9 cellular contexts compared by ENCODE assay signal in the genomic region with DNA sequence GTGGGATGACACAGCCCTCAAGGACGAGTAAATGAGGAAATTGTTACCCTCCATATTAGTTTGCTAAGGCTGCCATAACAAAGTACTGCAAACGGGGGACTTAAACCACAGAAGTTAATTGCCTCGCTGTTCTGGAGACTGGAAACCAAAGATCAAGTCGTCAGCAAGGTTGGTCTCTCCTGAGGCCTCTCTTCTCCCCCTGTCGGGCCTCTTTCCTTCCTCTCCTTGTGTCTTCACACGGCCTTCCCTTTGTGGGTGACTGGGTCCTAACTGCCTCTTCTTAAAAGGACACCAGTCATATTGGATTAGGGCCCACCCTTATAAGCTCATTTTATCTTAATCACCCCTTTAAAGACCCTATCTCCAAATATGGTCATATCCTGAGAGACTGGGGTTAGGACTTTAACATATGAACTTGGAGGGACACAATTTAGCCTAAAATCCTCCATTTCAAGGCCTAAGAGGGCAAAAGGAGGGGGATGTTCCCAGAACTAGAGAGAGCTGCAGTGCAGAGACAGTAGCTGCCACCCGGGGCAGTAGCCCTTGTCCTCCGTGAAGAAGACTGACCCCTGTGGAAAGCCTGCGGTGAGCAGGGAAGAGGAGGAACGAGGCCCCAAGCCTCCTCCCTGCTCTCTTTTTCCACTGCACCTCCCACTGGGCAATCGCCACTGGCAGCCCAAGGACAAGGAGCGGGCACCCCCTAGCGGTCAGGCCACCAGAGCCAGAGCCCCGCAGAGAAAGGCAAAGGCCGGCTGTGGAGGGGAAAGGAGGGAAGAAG. TPM values are rescaled to one million over a fixed set of nuclear protein-coding genes. Genes with fewer than 3 reads are reported as not detected.
DNase-seq lines count a peak whose midpoint lies in the region; ATAC-seq and TF ChIP-seq lines count a peak whose summit lies in the region.
"Had no signal": no experiment of that assay in that cellular context is flagged by ENCODE, and none has a peak within 500 bp of the region (broad histone marks: within the 10 kb centered on the region; RNA-seq: fewer than 3 reads in every experiment).

No MANE protein-coding gene starts in this region.

- H3K4me1 Mint-ChIP-seq in natural killer cell: peaks cover 4 to 7% of the 10 kb centered on the region in 2 donors
- peaks cover 0 to 5% of the 10 kb centered on the region in 2 donors for H3K4me1 Mint-ChIP-seq in stimulated activated naive B cell treated with anti-CD40 and anti-IgM and Interleukin-4, amounts not matched to agents 10 μg/mL and 1 μg/mL and 100 μg/mL, for 72 hours

- DNase-seq in C1 segment of cervical spinal cord (lab: John Stamatoyannopoulos, UW) (peak in 12 of 14 donors; percentile 10 to 81 (median 63)), NOMO-1 treated with DMSO at 0.1 percent for 48 hours (lab: John Stamatoyannopoulos, UW; ENCODE audit: unreplicated experiment) (peak; percentile 97), esophagus squamous epithelium (lab: John Stamatoyannopoulos, UW) (no peak), natural killer cell (peak; percentile 43)
- DNase-seq in activated CD8-positive, alpha-beta memory T cell treated with anti-CD3 and anti-CD28 coated beads, Interleukin-2, amount 50 U/mL, for 48 hours: peak; percentile 87
- DNase-seq in stimulated activated naive B cell treated with anti-CD40 and anti-IgM and Interleukin-4, amounts not matched to agents 10 μg/mL and 1 μg/mL and 100 μg/mL, for 72 hours: peak; percentile 37

- peaks cover 0 to 7% (median 0%) of the 10 kb centered on the region in 3 donors for H3K4me1 ChIP-seq in esophagus squamous epithelium

- H3K36me3 ChIP-seq in esophagus squamous epithelium: no peaks in the 10 kb centered on the region

- TF ChIP-seq POLR2A in esophagus squamous epithelium (IDR thresholded peaks at IDR 0.05): no peak

- H3K9me3 ChIP-seq in esophagus squamous epithelium: no peaks in the 10 kb centered on the region

- WGBS in esophagus squamous epithelium, 2 donors: 21 to 26% methylated on average over 12 to 15 of the region's 15 CpGs

- ATAC-seq in GM19324 (IDR thresholded peaks at IDR 0.05; ENCODE audit: low FRiP score, unreplicated experiment) (peak; percentile 92), HG03378 (IDR thresholded peaks at IDR 0.05; ENCODE audit: unreplicated experiment) (peak; percentile 88), natural killer cell (peak; percentile 67 to 80 (median 77))
- ATAC-seq in stimulated activated naive B cell treated with anti-CD40 and anti-IgM and Interleukin-4, amounts not matched to agents 10 μg/mL and 1 μg/mL and 100 μg/mL, for 72 hours (replicated peaks): peak; percentile 84 to 92

- peak; percentile 52 to 72 (median 60) for TF ChIP-seq CTCF in esophagus squamous epithelium (IDR thresholded peaks at IDR 0.05)
- peak; percentile 61 for TF ChIP-seq CTCF in natural killer cell (IDR thresholded peaks at IDR 0.05)

- no peaks in the 10 kb centered on the region for H3K36me3 Mint-ChIP-seq in natural killer cell
- H3K36me3 Mint-ChIP-seq in stimulated activated naive B cell treated with anti-CD40 and anti-IgM and Interleukin-4, amounts not matched to agents 10 μg/mL and 1 μg/mL and 100 μg/mL, for 72 hours: no peaks in the 10 kb centered on the region

- H3K27me3 ChIP-seq in esophagus squamous epithelium: peaks cover 0 to 20% (median 0%) of the 10 kb centered on the region in 4 donors

- intact Hi-C loops in esophagus squamous epithelium (cut with DNase I): no loop called here
- intact Hi-C loops in natural killer cell (cut with micrococcal nuclease): loop anchor here (5.0 kb wide), 1 partner anchor 1049 kb away; no protein-coding TSS in a partner anchor

- H3K27ac ChIP-seq in esophagus squamous epithelium: no peak overlapping the region

- H3K27ac Mint-ChIP-seq in natural killer cell: no peak overlapping the region
- H3K27ac Mint-ChIP-seq in stimulated activated naive B cell treated with anti-CD40 and anti-IgM and Interleukin-4, amounts not matched to agents 10 μg/mL and 1 μg/mL and 100 μg/mL, for 72 hours: no peak overlapping the region

- H3K27me3 Mint-ChIP-seq in natural killer cell (ENCODE audit: low read depth in 2 of 2): peaks cover 14 to 36% of the 10 kb centered on the region in 2 donors
- H3K27me3 Mint-ChIP-seq in stimulated activated naive B cell treated with anti-CD40 and anti-IgM and Interleukin-4, amounts not matched to agents 10 μg/mL and 1 μg/mL and 100 μg/mL, for 72 hours: peaks cover 34 to 43% of the 10 kb centered on the region in 2 donors

- no peaks in the 10 kb centered on the region for H3K9me3 Mint-ChIP-seq in natural killer cell
- no peaks in the 10 kb centered on the region for H3K9me3 Mint-ChIP-seq in stimulated activated naive B cell treated with anti-CD40 and anti-IgM and Interleukin-4, amounts not matched to agents 10 μg/mL and 1 μg/mL and 100 μg/mL, for 72 hours

- H3K4me3 Mint-ChIP-seq in natural killer cell: no peak overlapping the region
- no peak overlapping the region for H3K4me3 Mint-ChIP-seq in stimulated activated naive B cell treated with anti-CD40 and anti-IgM and Interleukin-4, amounts not matched to agents 10 μg/mL and 1 μg/mL and 100 μg/mL, for 72 hours

- no peak overlapping the region for H3K4me3 ChIP-seq in esophagus squamous epithelium

RNA-seq across cellular contexts. Expression of a gene that starts 35.0 kb away (rescaled TPM):
- total RNA-seq in esophagus squamous epithelium (not detected), natural killer cell (not detected)
- total RNA-seq: T-helper 1 cell treated with Interleukin-12 subunit alpha and Interleukin-12 subunit beta and Interleukin-4 antibody, amounts not matched to agents 30 ng/mL and 1 ng/mL, for 36 hours had no signal

RNA-seq across cellular contexts. Expression of a gene that starts 52.9 kb away (rescaled TPM):
- total RNA-seq in esophagus squamous epithelium (10 to 100 TPM in 3 of 4 donors, 1 to 10 TPM in 1; 4.4 to 14.0 (median 11.2) TPM), natural killer cell (10 to 100 TPM in 1 of 3 donors, 1 to 10 TPM in 2; 8.0 to 10.6 (median 8.6) TPM)

RNA-seq across cellular contexts. Expression of a gene that starts 53.0 kb away (rescaled TPM):
- total RNA-seq in esophagus squamous epithelium (10 to 100 TPM; 12.7 to 33.2 (median 21.0) TPM), natural killer cell (10 to 100 TPM; 55.7 to 78.4 (median 69.9) TPM)
